In the genomic region with DNA sequence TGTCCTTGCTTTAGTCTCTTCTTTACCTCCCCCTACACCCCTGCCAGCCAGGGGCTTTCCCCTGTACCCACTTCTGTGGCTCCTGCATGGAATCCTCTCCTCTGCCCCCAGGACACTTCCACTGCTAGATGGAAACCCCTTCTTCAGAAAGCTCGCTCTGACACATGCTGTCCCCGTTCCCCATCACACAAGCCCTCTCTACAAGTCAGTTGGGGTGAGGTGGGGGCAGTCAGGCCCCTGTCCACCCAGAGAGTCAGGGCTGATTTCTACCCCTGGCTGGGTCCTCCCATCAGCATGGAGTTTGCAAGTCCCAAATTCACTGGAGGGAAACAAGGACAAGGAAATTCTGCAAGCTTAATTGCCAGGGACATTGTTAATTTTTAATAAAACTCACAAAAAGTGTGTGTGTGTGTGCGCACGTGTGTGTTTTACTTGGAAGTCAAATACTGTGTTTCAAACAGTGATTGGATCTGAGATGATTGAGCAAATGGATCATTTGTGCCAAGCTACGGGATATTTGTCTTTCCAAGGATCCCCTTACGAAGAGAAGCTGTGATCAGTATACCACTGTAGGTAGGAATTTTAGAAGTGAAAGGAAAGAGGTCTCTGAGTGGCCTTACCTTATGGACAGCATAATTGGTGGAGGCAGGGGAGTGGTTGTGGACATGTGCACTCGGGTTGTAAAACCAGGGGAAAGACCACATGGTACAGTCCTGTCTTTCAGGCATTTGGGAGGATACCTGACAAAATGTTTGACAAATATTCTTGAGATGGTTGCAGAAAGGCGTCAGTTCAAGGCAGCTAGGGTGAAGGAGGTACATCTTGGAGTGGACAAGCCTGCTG, we compare ENCODE assay signal across 10 cellular contexts. TPM values are rescaled to one million over a fixed set of nuclear protein-coding genes. Genes with fewer than 3 reads are reported as not detected.
DNase-seq lines count a peak whose midpoint lies in the region; ATAC-seq, FAIRE-seq and TF ChIP-seq lines count a peak whose summit lies in the region.
"Had no signal": no experiment of that assay in that cellular context is flagged by ENCODE, and none has a peak within 500 bp of the region (broad histone marks: within the 10 kb centered on the region; RNA-seq: fewer than 3 reads in every experiment).

No MANE protein-coding gene starts in this region.

- no peak overlapping the region for H2AFZ ChIP-seq in astrocyte (ENCODE audit: low read depth, low read length)

- peak overlapping the region; percentile 99 for H3K27ac Mint-ChIP-seq in astrocyte (ENCODE audit: unreplicated experiment)
- H3K27ac Mint-ChIP-seq: activated naive CD4-positive, alpha-beta T cell treated with anti-CD3 and anti-CD28 coated beads, Interleukin-2, amount 50 U/mL, for 72 hours had no signal

- H3K27ac ChIP-seq in HUES48 (ENCODE audit: low read depth, low read length) (peak overlapping the region; percentile 100), astrocyte (ENCODE audit: low read depth, low read length) (peak overlapping the region; percentile 97), kidney (ENCODE audit: low read depth in 2 of 2, low read length in 2 of 2) (peak overlapping the region; percentile 97 to 99), skeletal muscle tissue (ENCODE audit: low read depth, low read length) (peak overlapping the region; percentile 97)

- H3K79me2 ChIP-seq in astrocyte (ENCODE audit: insufficient read depth, low read length): peaks cover 38% of the 10 kb centered on the region

- H3K9ac ChIP-seq in HUES48 (ENCODE audit: low read depth, low read length) (no peak overlapping the region), astrocyte (ENCODE audit: low read length) (peak overlapping the region; percentile 100), kidney (ENCODE audit: low read length in 2 of 2) (peak overlapping the region in 1 of 2 donors; percentile 93), skeletal muscle tissue (ENCODE audit: low read depth in 1 of 3, low read length in 3 of 3) (peak overlapping the region; percentile 75 to 98 (median 96))

- H3K9me3 Mint-ChIP-seq in astrocyte (ENCODE audit: unreplicated experiment): no peaks in the 10 kb centered on the region
- H3K9me3 Mint-ChIP-seq: activated naive CD4-positive, alpha-beta T cell treated with anti-CD3 and anti-CD28 coated beads, Interleukin-2, amount 50 U/mL, for 72 hours had no signal

- H3K4me3 ChIP-seq in HUES48 (ENCODE audit: low read depth, low read length): peak overlapping the region; percentile 74
- no peak overlapping the region for H3K4me3 ChIP-seq in astrocyte (ENCODE audit: insufficient read depth, low read depth, low read length)
- H3K4me3 ChIP-seq in kidney (ENCODE audit: low read length in 2 of 2): peak overlapping the region; percentile 67 to 95
- H3K4me3 ChIP-seq in skeletal muscle tissue (ENCODE audit: low read length in 3 of 3): peak overlapping the region; percentile 86 to 88 (median 87)

- H3K27me3 ChIP-seq in HUES48 (ENCODE audit: control insufficient read depth, insufficient read depth, low read length) (peaks cover 36% of the 10 kb centered on the region), astrocyte (ENCODE audit: insufficient read depth, low read length) (no peaks in the 10 kb centered on the region), skeletal muscle tissue (ENCODE audit: control insufficient read depth in 3 of 3, insufficient read depth in 3 of 3, low read length in 3 of 3) (no peaks in the 10 kb centered on the region)

- H3K36me3 ChIP-seq in HUES48 (ENCODE audit: control insufficient read depth, insufficient read depth, low read length) (peaks cover 11% of the 10 kb centered on the region), astrocyte (ENCODE audit: insufficient read depth, low read length) (peaks cover 11% of the 10 kb centered on the region), kidney (ENCODE audit: control insufficient read depth in 1 of 2, insufficient read depth in 2 of 2, low read length in 2 of 2) (peaks cover 4 to 7% of the 10 kb centered on the region in 2 donors), skeletal muscle tissue (ENCODE audit: control insufficient read depth in 3 of 3, insufficient read depth in 3 of 3, low read length in 3 of 3) (peaks cover 5 to 12% (median 11%) of the 10 kb centered on the region in 3 donors)

- no peaks in the 10 kb centered on the region for H3K9me3 ChIP-seq in HUES48 (ENCODE audit: control insufficient read depth, insufficient read depth, low read length)
- H3K9me3 ChIP-seq in astrocyte (ENCODE audit: insufficient read depth, low read depth, low read length): no peaks in the 10 kb centered on the region
- no peaks in the 10 kb centered on the region for H3K9me3 ChIP-seq in kidney (ENCODE audit: control insufficient read depth in 1 of 2, low read length in 2 of 2)
- H3K9me3 ChIP-seq in skeletal muscle tissue (ENCODE audit: control insufficient read depth in 3 of 3, low read length in 3 of 3): no peaks in the 10 kb centered on the region

- H3K4me1 ChIP-seq in HUES48 (ENCODE audit: control insufficient read depth, insufficient read depth, low read length) (peaks cover 31% of the 10 kb centered on the region), astrocyte (ENCODE audit: insufficient read depth, low read length) (peaks cover 29% of the 10 kb centered on the region), kidney (ENCODE audit: control insufficient read depth in 1 of 2, insufficient read depth in 1 of 2, low read depth in 1 of 2, low read length in 2 of 2) (peaks cover 33 to 35% of the 10 kb centered on the region in 2 donors), skeletal muscle tissue (ENCODE audit: control insufficient read depth in 3 of 3, insufficient read depth in 3 of 3, low read length in 3 of 3) (peaks cover 31 to 60% (median 49%) of the 10 kb centered on the region in 3 donors)

- no peak for FAIRE-seq in astrocyte (lab: Jason Lieb, UNC)
- FAIRE-seq in kidney (lab: Jason Lieb, UNC): no peak

- H3K4me3 Mint-ChIP-seq in astrocyte (ENCODE audit: unreplicated experiment): peak overlapping the region; percentile 96

- peaks cover 5% of the 10 kb centered on the region for H3K27me3 Mint-ChIP-seq in astrocyte (ENCODE audit: low read depth, unreplicated experiment)

- no peak for TF ChIP-seq CTCF in astrocyte (IDR thresholded peaks at IDR 0.05; ENCODE audit: insufficient read depth, low read depth, low read length)
- TF ChIP-seq CTCF in kidney (IDR thresholded peaks at IDR 0.05; ENCODE audit: borderline replicate concordance, extremely low read depth, insufficient read depth): no peak

- H4K20me1 ChIP-seq in astrocyte (ENCODE audit: insufficient read depth, low read length): peaks cover 28% of the 10 kb centered on the region

- peaks cover 17% of the 10 kb centered on the region for H3K4me1 Mint-ChIP-seq in astrocyte (ENCODE audit: low read depth, unreplicated experiment)

- no peak for DNase-seq in astrocyte (ENCODE audit: low read depth)
- DNase-seq in kidney: peak; percentile 61
- DNase-seq: NCI-H2081 treated with DMSO at 0.1 percent for 48 hours had no signal

- no peak for ATAC-seq in GM21825 (IDR thresholded peaks at IDR 0.05; ENCODE audit: unreplicated experiment)
- no peak for ATAC-seq in GM18867 (IDR thresholded peaks at IDR 0.05; ENCODE audit: unreplicated experiment)
- ATAC-seq in HG03457 (IDR thresholded peaks at IDR 0.05; ENCODE audit: unreplicated experiment): no peak
- ATAC-seq in HG02981 (IDR thresholded peaks at IDR 0.05; ENCODE audit: unreplicated experiment): no peak

- intact Hi-C loops in kidney (cut with DNase I): loop anchor here (10.0 kb wide), 1 partner anchor 99 kb away; no protein-coding TSS in a partner anchor

- peaks cover 5% of the 10 kb centered on the region for H3K36me3 Mint-ChIP-seq in astrocyte (ENCODE audit: low read depth, unreplicated experiment)

- peak overlapping the region; percentile 100 for H3K4me2 ChIP-seq in astrocyte (ENCODE audit: low read length)

RNA-seq across cellular contexts. Expression of a gene that starts 1.5 kb away (rescaled TPM):
- 150 and 197 TPM in 2 replicates for total RNA-seq in astrocyte
- total RNA-seq in kidney: 83.5 TPM
- 19.5 TPM for polyA plus RNA-seq in kidney (ENCODE audit: insufficient read depth, low read depth, low replicate concordance)
- 56.9 TPM for total RNA-seq in skeletal muscle tissue
